8 cellular contexts compared by ENCODE assay signal in the genomic region with DNA sequence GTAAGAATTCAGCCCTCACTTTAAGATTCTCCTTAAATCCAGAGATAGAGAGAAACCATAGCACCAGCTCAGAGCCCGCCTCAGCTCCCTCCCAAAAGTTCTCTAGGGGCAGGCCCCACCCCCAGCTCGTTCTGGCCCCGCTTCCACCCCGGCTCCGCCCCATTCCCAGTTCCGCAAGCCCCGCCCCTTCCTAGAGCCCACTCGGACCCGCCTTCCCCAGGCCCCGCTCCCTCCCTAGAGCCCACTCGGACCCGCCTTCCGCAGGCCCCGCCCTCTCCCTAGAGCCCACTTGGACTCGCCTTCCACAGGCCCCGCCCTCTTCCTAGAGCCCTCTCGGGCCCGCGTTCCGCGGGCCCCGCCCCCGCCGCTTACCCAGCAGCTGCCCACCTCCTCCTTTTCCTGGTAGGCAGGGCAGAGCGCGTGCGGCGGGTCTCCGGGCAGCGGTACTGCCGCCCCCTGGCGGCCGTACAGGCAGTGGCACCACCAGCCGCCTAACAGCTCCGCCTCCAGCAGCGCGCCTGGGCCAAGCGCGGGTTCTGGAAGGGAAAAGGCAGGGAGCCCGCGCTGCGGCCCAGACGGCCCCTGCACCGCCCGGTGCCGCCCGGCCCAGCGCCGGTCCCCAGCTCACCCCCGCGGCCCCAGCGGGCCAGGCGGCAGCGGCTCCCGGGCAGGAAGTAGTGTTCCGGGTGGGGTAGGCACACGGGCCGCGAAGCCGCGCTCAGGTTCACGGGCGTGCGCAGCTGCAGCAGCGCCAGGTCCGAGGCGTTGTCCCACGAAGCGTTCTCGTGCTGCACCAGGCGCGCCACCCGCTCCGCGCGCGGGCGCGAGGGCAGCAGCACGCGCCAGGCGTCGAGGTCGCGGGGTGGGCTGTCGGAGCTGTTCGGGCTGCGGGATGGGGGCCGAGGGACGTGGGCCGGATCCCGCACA. TPM values are rescaled to one million over a fixed set of nuclear protein-coding genes. Genes with fewer than 3 reads are reported as not detected.
DNase-seq lines count a peak whose midpoint lies in the region; ATAC-seq, FAIRE-seq and TF ChIP-seq lines count a peak whose summit lies in the region.

No MANE protein-coding gene starts in this region.

- peak; percentile 93 for ATAC-seq in GM19025 (IDR thresholded peaks at IDR 0.05; ENCODE audit: low read depth, unreplicated experiment)
- ATAC-seq in HG03342 (IDR thresholded peaks at IDR 0.05; ENCODE audit: unreplicated experiment): peak; percentile 83
- ATAC-seq in central memory CD8-positive, alpha-beta T cell (replicated peaks; ENCODE audit: extremely low read depth, poor library complexity, severe bottlenecking): peak; percentile 91

- peak overlapping the region; percentile 90 for H3K4me2 ChIP-seq in keratinocyte (ENCODE audit: control insufficient read depth, extremely low read depth, insufficient read depth, low read depth, low read length)

- peak overlapping the region; percentile 69 for H3K9ac ChIP-seq in keratinocyte (ENCODE audit: control insufficient read depth, extremely low read depth, insufficient read depth, low read length)

- TF ChIP-seq CTCF in AG10803 (conservative IDR thresholded peaks at IDR 0.05; ENCODE audit: low read length): peak; percentile 71
- TF ChIP-seq CTCF in keratinocyte (optimal IDR thresholded peaks at IDR 0.05 in 1 of 3, IDR thresholded peaks at IDR 0.05 in 1 of 3, conservative IDR thresholded peaks at IDR 0.05 in 1 of 3; ENCODE audit: extremely low read depth in 1 of 3, insufficient read depth in 2 of 3, low read length in 3 of 3): peak; percentile 61 to 96 (median 88)

- peak; percentile 23 for FAIRE-seq in keratinocyte (lab: Jason Lieb, UNC)

- no peaks in the 10 kb centered on the region for H3K27me3 Mint-ChIP-seq in central memory CD8-positive, alpha-beta T cell

- H3K27ac Mint-ChIP-seq in central memory CD8-positive, alpha-beta T cell (ENCODE audit: low read depth): no peak overlapping the region

- peak overlapping the region; percentile 93 for H2AFZ ChIP-seq in keratinocyte (ENCODE audit: control insufficient read depth, low read length)

- H3K79me2 ChIP-seq in keratinocyte (ENCODE audit: control insufficient read depth, insufficient read depth, low read length): no peaks in the 10 kb centered on the region

- H3K36me3 ChIP-seq in keratinocyte (ENCODE audit: control insufficient read depth in 2 of 2, extremely low read depth in 1 of 2, insufficient read depth in 2 of 2, low read length in 2 of 2): no peaks in the 10 kb centered on the region

- no peaks in the 10 kb centered on the region for H3K9me3 ChIP-seq in keratinocyte (ENCODE audit: control insufficient read depth, low read depth, low read length)

- peaks cover 33% of the 10 kb centered on the region for H3K4me1 ChIP-seq in keratinocyte (ENCODE audit: control insufficient read depth, extremely low read depth, insufficient read depth, low read length)

- H3K9me3 Mint-ChIP-seq in central memory CD8-positive, alpha-beta T cell: no peaks in the 10 kb centered on the region

- dilution Hi-C loops in keratinocyte (cut with MboI; ENCODE audit: extremely low pct_ligation_motif_present, low sequenced_read_pairs): no loop called here

- no peaks in the 10 kb centered on the region for H3K27me3 ChIP-seq in keratinocyte (ENCODE audit: control insufficient read depth, extremely low read depth, insufficient read depth, low read length)

- DNase-seq in AG10803 (ENCODE audit: low read depth) (peak; percentile 98), NCI-H345 (lab: John Stamatoyannopoulos, UW) (peak; percentile 100), keratinocyte (ENCODE audit: low read depth, low spot score) (peak; percentile 93)
- DNase-seq in activated CD4-positive, CD25-positive, alpha-beta regulatory T cell (lab: John Stamatoyannopoulos, UW): peak; percentile 97 to 98 (median 98)
- DNase-seq in central memory CD8-positive, alpha-beta T cell (ENCODE audit: low spot score in 2 of 2): peak; percentile 87 to 91
- peak; percentile 98 to 99 (median 98) for DNase-seq in stimulated activated CD4-positive, alpha-beta T cell treated with anti-CD3 and anti-CD28 coated beads, Interleukin-12 subunit alpha, Interleukin-12 subunit beta, amount 100 ng/mL, for 48 hours (ENCODE audit: low read depth in 2 of 3, low spot score in 1 of 3)

- H3K4me3 ChIP-seq in AG10803 (ENCODE audit: low read length): peak overlapping the region; percentile 47
- peak overlapping the region; percentile 13 to 64 (median 53) for H3K4me3 ChIP-seq in keratinocyte (ENCODE audit: control insufficient read depth in 2 of 3, extremely low read depth in 1 of 3, insufficient read depth in 2 of 3, low read depth in 1 of 3, low read length in 3 of 3)

- peaks cover 5% of the 10 kb centered on the region for H3K36me3 Mint-ChIP-seq in central memory CD8-positive, alpha-beta T cell (ENCODE audit: insufficient read depth)

- peak overlapping the region; percentile 65 for H3K4me3 Mint-ChIP-seq in central memory CD8-positive, alpha-beta T cell

- H3K27ac ChIP-seq in keratinocyte (ENCODE audit: control insufficient read depth, insufficient read depth, low read length): peak overlapping the region; percentile 85

- H3K4me1 Mint-ChIP-seq in central memory CD8-positive, alpha-beta T cell: peaks cover 5% of the 10 kb centered on the region

- H3K9me1 ChIP-seq in keratinocyte (ENCODE audit: control insufficient read depth, extremely low read depth, insufficient read depth, low read length): no peaks in the 10 kb centered on the region

- H4K20me1 ChIP-seq in keratinocyte (ENCODE audit: control insufficient read depth, extremely low read depth, insufficient read depth, low read length): no peaks in the 10 kb centered on the region

RNA-seq across cellular contexts. Expression of a gene that starts 6.8 kb away (rescaled TPM):
- polyA plus RNA-seq in keratinocyte: 31.2 to 65.3 TPM (median 46.4 TPM) in 3 replicates
- polyA plus RNA-seq in keratinocyte (2011; ENCODE audit: low read depth): 98.4 TPM
- 29.2 and 43.2 TPM in 2 replicates for polyA plus RNA-seq in keratinocyte (2011; cell fraction: cytosol; rRNA removed)
- polyA plus RNA-seq in keratinocyte (2011; cell fraction: nucleus; rRNA removed): 130 and 172 TPM in 2 replicates
- 48.9 and 381 TPM in 2 replicates for polyA plus RNA-seq in keratinocyte (2012; ENCODE audit: low replicate concordance)
- polyA minus RNA-seq in keratinocyte: 41.0 to 94.3 TPM (median 74.2 TPM) in 3 replicates
- 89.6 TPM for polyA minus RNA-seq in keratinocyte (2011; cell fraction: cytosol; rRNA and poly(A)+ RNA removed)
- polyA minus RNA-seq in keratinocyte (2011; cell fraction: nucleus; rRNA and poly(A)+ RNA removed): 113 and 118 TPM in 2 replicates

RNA-seq across cellular contexts. Expression of a gene that starts 7.5 kb away (rescaled TPM):
- 0.08 to 0.95 TPM (median 0.43 TPM) in 3 replicates for polyA plus RNA-seq in keratinocyte
- not detected for polyA plus RNA-seq in keratinocyte (2011; ENCODE audit: low read depth)
- 0.21 and 0.42 TPM in 2 replicates for polyA plus RNA-seq in keratinocyte (2011; cell fraction: cytosol; rRNA removed)
- polyA plus RNA-seq in keratinocyte (2011; cell fraction: nucleus; rRNA removed): 0.28 and 0.39 TPM in 2 replicates
- 0.31 and 3.0 TPM in 2 replicates for polyA plus RNA-seq in keratinocyte (2012; ENCODE audit: low replicate concordance)
- polyA minus RNA-seq in keratinocyte: 0.26 TPM in 1 of 3 replicates, not detected in the others
- polyA minus RNA-seq in keratinocyte (2011; cell fraction: cytosol; rRNA and poly(A)+ RNA removed): 3.5 TPM
- polyA minus RNA-seq in keratinocyte (2011; cell fraction: nucleus; rRNA and poly(A)+ RNA removed): not detected in 2 replicates

RNA-seq across cellular contexts. Expression of a gene that starts 24.9 kb away (rescaled TPM):
- 25.9 to 26.4 TPM (median 26.1 TPM) in 3 replicates for polyA plus RNA-seq in keratinocyte
- 21.1 TPM for polyA plus RNA-seq in keratinocyte (2011; ENCODE audit: low read depth)
- polyA plus RNA-seq in keratinocyte (2011; cell fraction: cytosol; rRNA removed): 16.3 and 17.4 TPM in 2 replicates
- polyA plus RNA-seq in keratinocyte (2011; cell fraction: nucleus; rRNA removed): 40.6 and 41.8 TPM in 2 replicates
- 20.1 and 28.2 TPM in 2 replicates for polyA plus RNA-seq in keratinocyte (2012; ENCODE audit: low replicate concordance)
- 13.0 to 20.1 TPM (median 15.9 TPM) in 3 replicates for polyA minus RNA-seq in keratinocyte
- 17.3 TPM for polyA minus RNA-seq in keratinocyte (2011; cell fraction: cytosol; rRNA and poly(A)+ RNA removed)
- 9.5 and 13.0 TPM in 2 replicates for polyA minus RNA-seq in keratinocyte (2011; cell fraction: nucleus; rRNA and poly(A)+ RNA removed)

RNA-seq across cellular contexts. Expression of a gene that starts 34.2 kb away (rescaled TPM):
- 17.2 to 35.7 TPM (median 19.9 TPM) in 3 replicates for polyA plus RNA-seq in keratinocyte
- polyA plus RNA-seq in keratinocyte (2011; ENCODE audit: low read depth): 6.6 TPM
- 20.0 and 36.7 TPM in 2 replicates for polyA plus RNA-seq in keratinocyte (2011; cell fraction: cytosol; rRNA removed)
- 16.4 and 20.7 TPM in 2 replicates for polyA plus RNA-seq in keratinocyte (2011; cell fraction: nucleus; rRNA removed)
- 30.4 and 38.5 TPM in 2 replicates for polyA plus RNA-seq in keratinocyte (2012; ENCODE audit: low replicate concordance)
- 15.3 to 56.4 TPM (median 16.2 TPM) in 3 replicates for polyA minus RNA-seq in keratinocyte
- polyA minus RNA-seq in keratinocyte (2011; cell fraction: cytosol; rRNA and poly(A)+ RNA removed): 32.4 TPM
- 7.4 and 9.0 TPM in 2 replicates for polyA minus RNA-seq in keratinocyte (2011; cell fraction: nucleus; rRNA and poly(A)+ RNA removed)

RNA-seq across cellular contexts. Expression of a gene that starts 37.6 kb away (rescaled TPM):
- polyA plus RNA-seq in keratinocyte: 88.0 to 210 TPM (median 199 TPM) in 3 replicates
- 138 TPM for polyA plus RNA-seq in keratinocyte (2011; ENCODE audit: low read depth)
- 50.2 and 69.9 TPM in 2 replicates for polyA plus RNA-seq in keratinocyte (2011; cell fraction: cytosol; rRNA removed)
- 170 and 201 TPM in 2 replicates for polyA plus RNA-seq in keratinocyte (2011; cell fraction: nucleus; rRNA removed)
- polyA plus RNA-seq in keratinocyte (2012; ENCODE audit: low replicate concordance): 196 and 474 TPM in 2 replicates
- polyA minus RNA-seq in keratinocyte: 44.0 to 226 TPM (median 102 TPM) in 3 replicates
- 112 TPM for polyA minus RNA-seq in keratinocyte (2011; cell fraction: cytosol; rRNA and poly(A)+ RNA removed)
- 53.8 and 89.2 TPM in 2 replicates for polyA minus RNA-seq in keratinocyte (2011; cell fraction: nucleus; rRNA and poly(A)+ RNA removed)

Comparison
In these comparisons a context has a peak if more than half of its experiments do, and no peak if none do; other contexts are left out.
1. Peak in every context shown above with its lines: DNase-seq, ATAC-seq, H3K4me3 ChIP-seq and H3K27ac ChIP-seq.